In the genomic region with DNA sequence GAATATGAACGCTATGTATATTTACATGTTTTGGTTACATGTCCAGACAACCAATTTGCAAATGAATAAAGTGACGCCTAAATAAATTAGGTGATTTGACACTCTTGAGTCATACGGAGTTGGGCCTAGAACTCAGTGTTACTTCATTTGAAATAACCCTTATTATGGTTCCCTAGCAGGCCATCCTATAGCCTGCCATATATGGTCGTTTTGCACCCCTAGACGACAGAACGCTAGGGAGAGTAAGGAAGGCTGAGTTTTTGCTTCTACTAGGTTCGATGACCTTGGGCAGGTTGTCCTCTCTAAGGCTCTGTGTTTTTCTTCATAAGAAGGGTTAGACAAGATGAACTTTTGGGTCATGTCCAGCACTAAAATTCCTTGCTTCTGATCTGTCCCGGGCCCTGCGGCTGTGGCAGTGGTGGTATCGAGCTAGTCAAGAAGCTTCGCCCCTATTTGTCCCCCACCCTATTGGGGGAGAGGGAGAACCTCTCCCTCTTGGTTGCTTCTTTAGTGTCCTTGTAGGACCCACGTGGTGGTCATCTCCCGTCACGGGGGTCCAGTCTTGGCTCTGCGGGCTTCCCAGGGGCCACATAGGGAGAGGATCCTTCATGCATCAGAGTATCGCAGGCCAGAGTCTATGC, we compare ENCODE assay signal across 8 cellular contexts. TPM values are rescaled to one million over a fixed set of nuclear protein-coding genes. Genes with fewer than 3 reads are reported as not detected.
A peak's percentile ranks its signal among the peaks of the same experiment; 100 is the strongest.
DNase-seq lines count a peak whose midpoint lies in the region; ATAC-seq and TF ChIP-seq lines count a peak whose summit lies in the region.

No MANE protein-coding gene starts in this region.

- H3K9me2 ChIP-seq in DOHH2 (replicated peaks; ENCODE audit: control insufficient read depth, low read length): no peaks in the 10 kb centered on the region
- no peaks in the 10 kb centered on the region for H3K9me2 ChIP-seq in PC-3 (replicated peaks; ENCODE audit: low read length)

- BruUV-seq in PC-3 (replicated peaks; lab: Mats Ljungman, UMichigan): no TSS peak

- intact Hi-C loops in PC-3 (cut with micrococcal nuclease) (no loop called here), psoas muscle (cut with DNase I) (no loop called here)

- CTCF ChIA-PET in PC-3 (lab: Charles Lee): no interaction called here

- peak overlapping the region; percentile 71 for H3K4me2 ChIP-seq in DOHH2 (ENCODE audit: low read length)
- peak overlapping the region; percentile 65 for H3K4me2 ChIP-seq in PC-3 (ENCODE audit: low read length)

- TF ChIP-seq EP300 in gastroesophageal sphincter (IDR thresholded peaks at IDR 0.05): no peak

- H4K20me1 ChIP-seq in DOHH2 (ENCODE audit: control insufficient read depth, insufficient read depth, low read depth, low read length) (0 out of 2 replicates have a peak, but pooled peaks cover 3% of the 10 kb centered on the region), PC-3 (ENCODE audit: low read length) (peaks cover 6% of the 10 kb centered on the region; the same call in 1 of the 2 replicates)

- DNase-seq in PC-3: no peak
- DNase-seq in psoas muscle: no peak
- DNase-seq in activated CD8-positive, alpha-beta memory T cell treated with anti-CD3 and anti-CD28 coated beads, Interleukin-2, amount 50 U/mL, for 4 hours: no peak

- H3K36me3 ChIP-seq in DOHH2 (ENCODE audit: control insufficient read depth, low read length) (no peaks in the 10 kb centered on the region), PC-3 (ENCODE audit: low read depth, low read length) (no peaks in the 10 kb centered on the region), gastroesophageal sphincter (no peaks in the 10 kb centered on the region), psoas muscle (ENCODE audit: insufficient read depth in 1 of 2, low read depth in 1 of 2) (no peaks in the 10 kb centered on the region)

- no peak for TF ChIP-seq CTCF in DOHH2 (IDR thresholded peaks at IDR 0.05; ENCODE audit: low read depth, low read length, poor library complexity, severe bottlenecking)
- TF ChIP-seq CTCF in PC-3 (conservative IDR thresholded peaks at IDR 0.05; ENCODE audit: low read depth, low read length): no peak
- TF ChIP-seq CTCF in gastroesophageal sphincter (IDR thresholded peaks at IDR 0.05): no peak
- no peak for TF ChIP-seq CTCF in psoas muscle (IDR thresholded peaks at IDR 0.05)

- H2AFZ ChIP-seq in PC-3 (ENCODE audit: low read length): peak overlapping the region; percentile 87

- POLR2A ChIA-PET in PC-3 (lab: Charles Lee; ENCODE audit: unreplicated experiment): no interaction called here

- H3K27me3 ChIP-seq in DOHH2 (ENCODE audit: control insufficient read depth, low read length) (peaks cover 10% of the 10 kb centered on the region), PC-3 (ENCODE audit: low read length) (no peaks in the 10 kb centered on the region), gastroesophageal sphincter (no peaks in the 10 kb centered on the region), psoas muscle (ENCODE audit: insufficient read depth in 3 of 3, low read length in 2 of 3) (no peaks in the 10 kb centered on the region)

- H3K27ac ChIP-seq in DOHH2 (ENCODE audit: low read depth, low read length) (no peak overlapping the region), PC-3 (ENCODE audit: low read length) (no peak overlapping the region), gastroesophageal sphincter (peak overlapping the region in 3 of 4 donors; percentile 88 to 94 (median 93)), psoas muscle (peak overlapping the region; percentile 48)

- WGBS in gastroesophageal sphincter (ENCODE audit: low coverage in 1 of 2), 2 donors: 61 to 91% methylated on average over 7 to 12 of the region's 16 CpGs
- WGBS in psoas muscle, 3 donors: 74 to 77% (median 76%) methylated on average over 16 of the region's 16 CpGs

- H3K4me3 ChIP-seq in DOHH2 (ENCODE audit: low read length): peak overlapping the region; percentile 59
- no peak overlapping the region for H3K4me3 ChIP-seq in PC-3 (ENCODE audit: low read length)
- peak overlapping the region in 1 of 2 donors; percentile 76 for H3K4me3 ChIP-seq in gastroesophageal sphincter
- H3K4me3 ChIP-seq in psoas muscle: peak overlapping the region; percentile 94

- H3K79me2 ChIP-seq in DOHH2 (ENCODE audit: control insufficient read depth, low read length): peaks cover 39% of the 10 kb centered on the region
- H3K79me2 ChIP-seq in PC-3 (ENCODE audit: low read length): peaks cover 42% of the 10 kb centered on the region

- ATAC-seq in PC-3 (no peak), gastroesophageal sphincter (peak; percentile 1), psoas muscle (peak in 1 of 4 donors; percentile 3), HG02588 (IDR thresholded peaks at IDR 0.05; ENCODE audit: unreplicated experiment) (no peak), GM18505 (IDR thresholded peaks at IDR 0.05; ENCODE audit: unreplicated experiment) (no peak), GM21528 (IDR thresholded peaks at IDR 0.05; ENCODE audit: low FRiP score, unreplicated experiment) (no peak)

- H3K4me1 ChIP-seq in DOHH2 (ENCODE audit: control insufficient read depth, low read length) (peaks cover 30% of the 10 kb centered on the region), PC-3 (ENCODE audit: insufficient read depth, low read length) (peaks cover 26% of the 10 kb centered on the region), gastroesophageal sphincter (peaks cover 3 to 44% (median 6%) of the 10 kb centered on the region in 3 donors), psoas muscle (peaks cover 22% of the 10 kb centered on the region)

- TF ChIP-seq POLR2A in gastroesophageal sphincter (IDR thresholded peaks at IDR 0.05): no peak
- no peak for TF ChIP-seq POLR2A in GM18505 (IDR thresholded peaks at IDR 0.05; ENCODE audit: borderline replicate concordance, extremely low read depth, insufficient read depth, insufficient read length)

- H3K9ac ChIP-seq in PC-3 (ENCODE audit: low read length): no peak overlapping the region

- H3K9me3 ChIP-seq in DOHH2 (ENCODE audit: control insufficient read depth, insufficient read depth, low read length): peaks cover 6% of the 10 kb centered on the region; the same call in 1 of the 2 replicates
- no peaks in the 10 kb centered on the region for H3K9me3 ChIP-seq in PC-3 (ENCODE audit: low read length)
- no peaks in the 10 kb centered on the region for H3K9me3 ChIP-seq in gastroesophageal sphincter
- no peaks in the 10 kb centered on the region for H3K9me3 ChIP-seq in psoas muscle

- peaks cover 2% of the 10 kb centered on the region; the same call in 1 of the 2 replicates for H3F3A ChIP-seq in DOHH2 (ENCODE audit: control insufficient read depth, insufficient read depth)
- no peaks in the 10 kb centered on the region for H3F3A ChIP-seq in PC-3 (ENCODE audit: low read length, unreplicated experiment)

RNA-seq across cellular contexts. Expression of a gene that starts 0.6 kb away (rescaled TPM):
- 38.1 and 38.3 TPM in 2 replicates for total RNA-seq in PC-3 (2014; rRNA removed)
- 10 to 100 TPM; 18.5 to 31.4 (median 23.7) TPM for total RNA-seq in gastroesophageal sphincter
- total RNA-seq in psoas muscle: 1 to 10 TPM; 4.4 to 7.5 (median 6.0) TPM
- 1 to 10 TPM; 2.7 to 8.9 (median 3.0) TPM for polyA plus RNA-seq in psoas muscle

Comparison
In these comparisons a context has a peak if more than half of its experiments do, and no peak if none do; other contexts are left out.
1. H3K27ac ChIP-seq: peak in gastroesophageal sphincter (3 of 4) and psoas muscle (single experiment); none in DOHH2 (single experiment) and PC-3 (single experiment).